ENCODE assay signal across 1 cellular context in the genomic region with DNA sequence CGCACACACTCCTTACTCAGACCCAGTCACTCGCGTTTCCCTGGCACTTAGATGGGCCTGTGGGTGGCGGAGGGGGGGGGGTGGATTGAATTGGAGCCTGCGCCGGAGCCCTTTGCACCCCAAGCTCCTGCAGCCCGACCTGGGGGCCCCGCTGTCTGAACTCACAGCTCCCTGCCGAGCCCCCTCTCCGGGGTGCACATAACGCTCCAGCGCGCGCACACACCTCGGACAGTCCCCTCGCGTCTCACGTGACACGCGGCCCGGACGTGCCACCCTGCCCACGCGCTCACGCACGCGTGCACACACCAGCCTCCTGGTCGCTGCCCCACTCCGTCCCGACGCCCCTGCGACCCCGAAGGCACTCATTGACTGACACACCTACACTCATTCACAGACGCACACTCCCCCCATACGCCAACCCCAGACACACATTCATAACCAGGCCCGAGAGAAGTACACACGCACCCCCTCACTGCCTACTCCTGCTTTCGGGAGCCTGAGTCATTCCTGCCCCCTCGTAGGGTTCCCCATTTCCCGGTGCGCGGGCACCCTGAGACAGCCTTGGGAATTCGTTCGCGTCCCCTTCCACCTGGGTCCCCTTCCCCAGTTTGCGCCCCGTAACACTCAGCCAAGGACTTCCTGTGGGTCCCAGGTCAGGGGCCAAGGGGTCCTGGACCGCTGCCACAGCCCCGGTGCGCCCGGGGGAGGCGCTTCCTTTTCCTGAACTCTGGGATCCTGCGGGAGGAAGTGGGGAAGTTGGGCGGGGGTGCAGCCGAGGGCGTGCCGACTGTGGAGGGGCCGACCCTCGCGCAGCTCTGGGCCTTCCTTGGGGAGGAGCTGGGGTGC.
A peak's percentile ranks its signal among the peaks of the same experiment; 100 is the strongest.
TF ChIP-seq lines count a peak whose summit lies in the region.

No MANE protein-coding gene starts in this region.

TF ChIP-seq in K562, 482 proteins besides CTCF, POLR2A, EP300 and RAD21 (continues in another document):
- TF ChIP-seq ZNF12 (CRISPR knock-in tag; IDR thresholded peaks at IDR 0.05) (no peak), E2F1 (CRISPR knock-in tag; IDR thresholded peaks at IDR 0.05) (no peak), ETV6 (IDR thresholded peaks at IDR 0.05; ENCODE audit: borderline replicate concordance in 1 of 2, low read depth in 2 of 2, low read length in 1 of 2) (peak in 1 of 2 experiments; percentile 60; a peak in 1 of 4 replicates), ETV6 (CRISPR knock-in tag; IDR thresholded peaks at IDR 0.05; ENCODE audit: borderline replicate concordance) (no peak), TOE1 (IDR thresholded peaks at IDR 0.05; ENCODE audit: borderline replicate concordance) (peak; percentile 57; the same call in 1 of the 2 replicates), TOE1 (CRISPR knock-in tag; IDR thresholded peaks at IDR 0.05; ENCODE audit: borderline replicate concordance, low read depth) (no peak; the same call in 1 of the 2 replicates), TFE3 (CRISPR knock-in tag; IDR thresholded peaks at IDR 0.05) (peak; percentile 66), ESRRA (IDR thresholded peaks at IDR 0.05; ENCODE audit: borderline replicate concordance, low read depth) (no peak), ZNF274 (IDR thresholded peaks at IDR 0.05; ENCODE audit: borderline replicate concordance, low read depth, low read length) (no peak), SLC30A9 (CRISPR knock-in tag; IDR thresholded peaks at IDR 0.05) (no peak), ZNF263 (CRISPR knock-in tag; IDR thresholded peaks at IDR 0.05; ENCODE audit: borderline replicate concordance) (no peak), NKRF (IDR thresholded peaks at IDR 0.05; ENCODE audit: borderline replicate concordance) (0 out of 2 replicates have a peak, but pooled peaks have one; percentile 39), MIER1 (IDR thresholded peaks at IDR 0.05; ENCODE audit: low read depth) (no peak), SPI1 (IDR thresholded peaks at IDR 0.05; ENCODE audit: borderline replicate concordance, low read depth, low read length) (peak; percentile 65; the same call in 1 of the 2 replicates), CBFB (CRISPR knock-in tag; IDR thresholded peaks at IDR 0.05) (no peak), KDM5B (IDR thresholded peaks at IDR 0.05; ENCODE audit: insufficient replicate concordance, low read depth, low read length) (peak; percentile 47), FIP1L1 (IDR thresholded peaks at IDR 0.05; ENCODE audit: low read depth, low read length, poor library complexity, severe bottlenecking) (peak; percentile 15), XRCC4 (IDR thresholded peaks at IDR 0.05; ENCODE audit: extremely low read depth, insufficient read depth, insufficient read length) (no peak), SP1 (CRISPR knock-in tag; IDR thresholded peaks at IDR 0.05) (no peak), ZNF408 (CRISPR knock-in tag; IDR thresholded peaks at IDR 0.05; ENCODE audit: low read depth) (no peak), MEIS2 (IDR thresholded peaks at IDR 0.05; ENCODE audit: partially characterized antibody) (no peak), NBN (IDR thresholded peaks at IDR 0.05; ENCODE audit: low read depth) (no peak), ARHGAP35 (IDR thresholded peaks at IDR 0.05; ENCODE audit: partially characterized antibody) (peak; percentile 43), RAD51 (IDR thresholded peaks at IDR 0.05; ENCODE audit: borderline replicate concordance, low read depth) (peak; percentile 46; the same call in 1 of the 2 replicates), L3MBTL2 (IDR thresholded peaks at IDR 0.05) (peak; percentile 34; the same call in 1 of the 2 replicates), NFIX (CRISPR knock-in tag; IDR thresholded peaks at IDR 0.05; ENCODE audit: low read depth) (no peak), ZC3H4 (CRISPR knock-in tag; IDR thresholded peaks at IDR 0.05; ENCODE audit: borderline replicate concordance) (no peak)
- TF ChIP-seq, protein P1, sequence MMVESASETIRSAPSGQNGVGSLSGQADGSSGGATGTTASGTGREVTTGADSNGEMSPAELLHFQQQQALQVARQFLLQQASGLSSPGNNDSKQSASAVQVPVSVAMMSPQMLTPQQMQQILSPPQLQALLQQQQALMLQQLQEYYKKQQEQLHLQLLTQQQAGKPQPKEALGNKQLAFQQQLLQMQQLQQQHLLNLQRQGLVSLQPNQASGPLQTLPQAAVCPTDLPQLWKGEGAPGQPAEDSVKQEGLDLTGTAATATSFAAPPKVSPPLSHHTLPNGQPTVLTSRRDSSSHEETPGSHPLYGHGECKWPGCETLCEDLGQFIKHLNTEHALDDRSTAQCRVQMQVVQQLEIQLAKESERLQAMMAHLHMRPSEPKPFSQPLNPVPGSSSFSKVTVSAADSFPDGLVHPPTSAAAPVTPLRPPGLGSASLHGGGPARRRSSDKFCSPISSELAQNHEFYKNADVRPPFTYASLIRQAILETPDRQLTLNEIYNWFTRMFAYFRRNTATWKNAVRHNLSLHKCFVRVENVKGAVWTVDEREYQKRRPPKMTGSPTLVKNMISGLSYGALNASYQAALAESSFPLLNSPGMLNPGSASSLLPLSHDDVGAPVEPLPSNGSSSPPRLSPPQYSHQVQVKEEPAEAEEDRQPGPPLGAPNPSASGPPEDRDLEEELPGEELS (CRISPR knock-in tag; IDR thresholded peaks at IDR 0.05; ENCODE audit: borderline replicate concordance) = peak; percentile 51; the same call in 1 of the 2 replicates
- TF ChIP-seq, protein P2, sequence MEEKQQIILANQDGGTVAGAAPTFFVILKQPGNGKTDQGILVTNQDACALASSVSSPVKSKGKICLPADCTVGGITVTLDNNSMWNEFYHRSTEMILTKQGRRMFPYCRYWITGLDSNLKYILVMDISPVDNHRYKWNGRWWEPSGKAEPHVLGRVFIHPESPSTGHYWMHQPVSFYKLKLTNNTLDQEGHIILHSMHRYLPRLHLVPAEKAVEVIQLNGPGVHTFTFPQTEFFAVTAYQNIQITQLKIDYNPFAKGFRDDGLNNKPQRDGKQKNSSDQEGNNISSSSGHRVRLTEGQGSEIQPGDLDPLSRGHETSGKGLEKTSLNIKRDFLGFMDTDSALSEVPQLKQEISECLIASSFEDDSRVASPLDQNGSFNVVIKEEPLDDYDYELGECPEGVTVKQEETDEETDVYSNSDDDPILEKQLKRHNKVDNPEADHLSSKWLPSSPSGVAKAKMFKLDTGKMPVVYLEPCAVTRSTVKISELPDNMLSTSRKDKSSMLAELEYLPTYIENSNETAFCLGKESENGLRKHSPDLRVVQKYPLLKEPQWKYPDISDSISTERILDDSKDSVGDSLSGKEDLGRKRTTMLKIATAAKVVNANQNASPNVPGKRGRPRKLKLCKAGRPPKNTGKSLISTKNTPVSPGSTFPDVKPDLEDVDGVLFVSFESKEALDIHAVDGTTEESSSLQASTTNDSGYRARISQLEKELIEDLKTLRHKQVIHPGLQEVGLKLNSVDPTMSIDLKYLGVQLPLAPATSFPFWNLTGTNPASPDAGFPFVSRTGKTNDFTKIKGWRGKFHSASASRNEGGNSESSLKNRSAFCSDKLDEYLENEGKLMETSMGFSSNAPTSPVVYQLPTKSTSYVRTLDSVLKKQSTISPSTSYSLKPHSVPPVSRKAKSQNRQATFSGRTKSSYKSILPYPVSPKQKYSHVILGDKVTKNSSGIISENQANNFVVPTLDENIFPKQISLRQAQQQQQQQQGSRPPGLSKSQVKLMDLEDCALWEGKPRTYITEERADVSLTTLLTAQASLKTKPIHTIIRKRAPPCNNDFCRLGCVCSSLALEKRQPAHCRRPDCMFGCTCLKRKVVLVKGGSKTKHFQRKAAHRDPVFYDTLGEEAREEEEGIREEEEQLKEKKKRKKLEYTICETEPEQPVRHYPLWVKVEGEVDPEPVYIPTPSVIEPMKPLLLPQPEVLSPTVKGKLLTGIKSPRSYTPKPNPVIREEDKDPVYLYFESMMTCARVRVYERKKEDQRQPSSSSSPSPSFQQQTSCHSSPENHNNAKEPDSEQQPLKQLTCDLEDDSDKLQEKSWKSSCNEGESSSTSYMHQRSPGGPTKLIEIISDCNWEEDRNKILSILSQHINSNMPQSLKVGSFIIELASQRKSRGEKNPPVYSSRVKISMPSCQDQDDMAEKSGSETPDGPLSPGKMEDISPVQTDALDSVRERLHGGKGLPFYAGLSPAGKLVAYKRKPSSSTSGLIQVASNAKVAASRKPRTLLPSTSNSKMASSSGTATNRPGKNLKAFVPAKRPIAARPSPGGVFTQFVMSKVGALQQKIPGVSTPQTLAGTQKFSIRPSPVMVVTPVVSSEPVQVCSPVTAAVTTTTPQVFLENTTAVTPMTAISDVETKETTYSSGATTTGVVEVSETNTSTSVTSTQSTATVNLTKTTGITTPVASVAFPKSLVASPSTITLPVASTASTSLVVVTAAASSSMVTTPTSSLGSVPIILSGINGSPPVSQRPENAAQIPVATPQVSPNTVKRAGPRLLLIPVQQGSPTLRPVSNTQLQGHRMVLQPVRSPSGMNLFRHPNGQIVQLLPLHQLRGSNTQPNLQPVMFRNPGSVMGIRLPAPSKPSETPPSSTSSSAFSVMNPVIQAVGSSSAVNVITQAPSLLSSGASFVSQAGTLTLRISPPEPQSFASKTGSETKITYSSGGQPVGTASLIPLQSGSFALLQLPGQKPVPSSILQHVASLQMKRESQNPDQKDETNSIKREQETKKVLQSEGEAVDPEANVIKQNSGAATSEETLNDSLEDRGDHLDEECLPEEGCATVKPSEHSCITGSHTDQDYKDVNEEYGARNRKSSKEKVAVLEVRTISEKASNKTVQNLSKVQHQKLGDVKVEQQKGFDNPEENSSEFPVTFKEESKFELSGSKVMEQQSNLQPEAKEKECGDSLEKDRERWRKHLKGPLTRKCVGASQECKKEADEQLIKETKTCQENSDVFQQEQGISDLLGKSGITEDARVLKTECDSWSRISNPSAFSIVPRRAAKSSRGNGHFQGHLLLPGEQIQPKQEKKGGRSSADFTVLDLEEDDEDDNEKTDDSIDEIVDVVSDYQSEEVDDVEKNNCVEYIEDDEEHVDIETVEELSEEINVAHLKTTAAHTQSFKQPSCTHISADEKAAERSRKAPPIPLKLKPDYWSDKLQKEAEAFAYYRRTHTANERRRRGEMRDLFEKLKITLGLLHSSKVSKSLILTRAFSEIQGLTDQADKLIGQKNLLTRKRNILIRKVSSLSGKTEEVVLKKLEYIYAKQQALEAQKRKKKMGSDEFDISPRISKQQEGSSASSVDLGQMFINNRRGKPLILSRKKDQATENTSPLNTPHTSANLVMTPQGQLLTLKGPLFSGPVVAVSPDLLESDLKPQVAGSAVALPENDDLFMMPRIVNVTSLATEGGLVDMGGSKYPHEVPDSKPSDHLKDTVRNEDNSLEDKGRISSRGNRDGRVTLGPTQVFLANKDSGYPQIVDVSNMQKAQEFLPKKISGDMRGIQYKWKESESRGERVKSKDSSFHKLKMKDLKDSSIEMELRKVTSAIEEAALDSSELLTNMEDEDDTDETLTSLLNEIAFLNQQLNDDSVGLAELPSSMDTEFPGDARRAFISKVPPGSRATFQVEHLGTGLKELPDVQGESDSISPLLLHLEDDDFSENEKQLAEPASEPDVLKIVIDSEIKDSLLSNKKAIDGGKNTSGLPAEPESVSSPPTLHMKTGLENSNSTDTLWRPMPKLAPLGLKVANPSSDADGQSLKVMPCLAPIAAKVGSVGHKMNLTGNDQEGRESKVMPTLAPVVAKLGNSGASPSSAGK (IDR thresholded peaks at IDR 0.05) = peak; percentile 67; the same call in 1 of the 2 replicates
- TF ChIP-seq, protein P3, sequence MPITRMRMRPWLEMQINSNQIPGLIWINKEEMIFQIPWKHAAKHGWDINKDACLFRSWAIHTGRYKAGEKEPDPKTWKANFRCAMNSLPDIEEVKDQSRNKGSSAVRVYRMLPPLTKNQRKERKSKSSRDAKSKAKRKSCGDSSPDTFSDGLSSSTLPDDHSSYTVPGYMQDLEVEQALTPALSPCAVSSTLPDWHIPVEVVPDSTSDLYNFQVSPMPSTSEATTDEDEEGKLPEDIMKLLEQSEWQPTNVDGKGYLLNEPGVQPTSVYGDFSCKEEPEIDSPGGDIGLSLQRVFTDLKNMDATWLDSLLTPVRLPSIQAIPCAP (CRISPR knock-in tag; IDR thresholded peaks at IDR 0.05; ENCODE audit: borderline replicate concordance) = no peak
- TF ChIP-seq, protein P4, sequence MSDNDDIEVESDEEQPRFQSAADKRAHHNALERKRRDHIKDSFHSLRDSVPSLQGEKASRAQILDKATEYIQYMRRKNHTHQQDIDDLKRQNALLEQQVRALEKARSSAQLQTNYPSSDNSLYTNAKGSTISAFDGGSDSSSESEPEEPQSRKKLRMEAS (CRISPR knock-in tag; IDR thresholded peaks at IDR 0.05) = peak; percentile 85
